12 cellular contexts compared by ENCODE assay signal in the genomic region with DNA sequence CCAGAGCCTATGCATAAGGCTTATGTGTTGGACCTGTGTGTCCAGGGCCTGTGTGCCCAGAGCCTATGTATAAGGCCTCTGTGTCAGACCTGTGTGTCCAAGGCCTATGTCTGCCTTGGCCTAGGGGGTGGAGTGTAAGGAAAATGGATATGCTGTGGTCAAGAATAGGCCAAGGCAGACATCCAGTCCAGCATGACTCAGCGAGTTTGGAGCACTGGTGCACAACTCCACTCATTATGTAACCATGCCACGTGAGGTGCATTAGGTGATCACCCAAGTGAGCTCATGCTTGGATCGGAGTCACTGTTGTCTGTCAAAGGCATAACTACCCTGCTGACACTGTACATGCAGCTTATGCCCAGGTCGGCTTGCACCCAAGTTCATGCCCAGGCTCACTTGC.
DNase-seq lines count a peak whose midpoint lies in the region; ATAC-seq, FAIRE-seq and TF ChIP-seq lines count a peak whose summit lies in the region.
"Had no signal": no experiment of that assay in that cellular context is flagged by ENCODE, and none has a peak within 500 bp of the region (broad histone marks: within the 10 kb centered on the region; RNA-seq: fewer than 3 reads in every experiment).

No MANE protein-coding gene starts in this region.

- TF ChIP-seq CTCF in SK-N-SH (IDR thresholded peaks at IDR 0.05): no peak
- no peak for TF ChIP-seq CTCF in GM12878 (IDR thresholded peaks at IDR 0.05 in 2 of 3, conservative IDR thresholded peaks at IDR 0.05 in 1 of 3; ENCODE audit: control insufficient read depth in 2 of 3, extremely low read depth in 1 of 3, insufficient read depth in 1 of 3, low read depth in 3 of 3, low read length in 3 of 3)
- no peak for TF ChIP-seq CTCF in heart right ventricle (IDR thresholded peaks at IDR 0.05)
- TF ChIP-seq CTCF in ovary (IDR thresholded peaks at IDR 0.05): no peak

- intact Hi-C loops in GM12878 (cut with micrococcal nuclease; ENCODE audit: unreplicated experiment) (no loop called here), heart right ventricle (cut with DNase I) (no loop called here), ovary (cut with DNase I) (no loop called here)

- no peaks in the 10 kb centered on the region for H3K4me1 Mint-ChIP-seq in activated naive CD8-positive, alpha-beta T cell treated with anti-CD3 and anti-CD28 coated beads, Interleukin-2, amount 50 U/mL, for 24 hours

- SMC1A ChIA-PET in GM12878 (lab: Charles Lee; ENCODE audit: uncharacterized antibody, unreplicated experiment): interaction anchor here (0.6 to 1.0 kb wide), 2 partner anchors 14 to 411 kb away, joined by 3 to 4 read pairs; no protein-coding TSS in a partner anchor

- RAD21 ChIA-PET in GM12878 (lab: Charles Lee; ENCODE audit: unreplicated experiment): interaction anchor here (1.1 to 1.2 kb wide), 2 partner anchors 9 to 14 kb away, joined by 3 read pairs; no protein-coding TSS in a partner anchor

- POLR2A ChIA-PET in SK-N-SH (lab: Yijun Ruan, JAX): no interaction called here
- POLR2A ChIA-PET in GM12878 (lab: Charles Lee): interaction anchor here (1.0 kb wide), 1 partner anchor 11 kb away, joined by 3 read pairs; no protein-coding TSS in a partner anchor

- no peak overlapping the region for H3K4me3 Mint-ChIP-seq in activated naive CD8-positive, alpha-beta T cell treated with anti-CD3 and anti-CD28 coated beads, Interleukin-2, amount 50 U/mL, for 24 hours

- H3K4me1 ChIP-seq in SK-N-SH (ENCODE audit: control insufficient read depth in 1 of 2, insufficient read depth in 2 of 2, low read depth in 1 of 2, low read length in 1 of 2) (peaks cover 0 to 6% of the 10 kb centered on the region in 2 experiments; a peak in 2 of 4 replicates), GM12878 (ENCODE audit: control insufficient read depth, insufficient read depth, low read length) (no peaks in the 10 kb centered on the region), heart right ventricle (peaks cover 0 to 21% (median 3%) of the 10 kb centered on the region in 9 donors), ovary (ENCODE audit: insufficient read depth) (no peaks in the 10 kb centered on the region)

- CTCF ChIA-PET in SK-N-SH (lab: Yijun Ruan, JAX): interaction anchor here (1.3 kb wide), 1 partner anchor 367 kb away, joined by 4 read pairs; no protein-coding TSS in a partner anchor
- CTCF ChIA-PET in GM12878 (lab: Yijun Ruan, JAX): no interaction called here

- H3K9me3 ChIP-seq in SK-N-SH (no peaks in the 10 kb centered on the region), GM12878 (replicated peaks; ENCODE audit: control insufficient read depth, insufficient read depth, low read length) (no peaks in the 10 kb centered on the region), heart right ventricle (no peaks in the 10 kb centered on the region), ovary (no peaks in the 10 kb centered on the region)

- H3K9ac ChIP-seq in SK-N-SH: no peak overlapping the region
- no peak overlapping the region for H3K9ac ChIP-seq in GM12878 (ENCODE audit: control insufficient read depth, insufficient read depth, low read length)

- H3F3A ChIP-seq in SK-N-SH (replicated peaks; ENCODE audit: insufficient read depth): no peaks in the 10 kb centered on the region

- H3K27me3 ChIP-seq in SK-N-SH (ENCODE audit: insufficient read depth): no peaks in the 10 kb centered on the region
- H3K27me3 ChIP-seq in GM12878 (replicated peaks in 1 of 2; ENCODE audit: control insufficient read depth in 2 of 2, insufficient read depth in 2 of 2, low read length in 1 of 2): no peaks in the 10 kb centered on the region
- H3K27me3 ChIP-seq in heart right ventricle: no peaks in the 10 kb centered on the region
- H3K27me3 ChIP-seq in ovary: no peaks in the 10 kb centered on the region

- no peaks in the 10 kb centered on the region for H3K36me3 Mint-ChIP-seq in activated naive CD8-positive, alpha-beta T cell treated with anti-CD3 and anti-CD28 coated beads, Interleukin-2, amount 50 U/mL, for 24 hours (ENCODE audit: low read depth)
- H3K36me3 Mint-ChIP-seq: activated naive CD4-positive, alpha-beta T cell treated with anti-CD3 and anti-CD28 coated beads, Interleukin-2, amount 50 U/mL, for 72 hours had no signal

- DNase-seq in SK-N-SH: no peak
- no peak for DNase-seq in GM12878 (ENCODE audit: low read depth, low spot score)
- DNase-seq in heart right ventricle: peak; percentile 17 to 83
- DNase-seq in urothelium cell line (ENCODE audit: low spot score): peak; percentile 32
- no peak for DNase-seq in ovary
- no peak for DNase-seq in activated naive CD8-positive, alpha-beta T cell treated with anti-CD3 and anti-CD28 coated beads, Interleukin-2, amount 50 U/mL, for 24 hours
- DNase-seq: activated CD4-positive, alpha-beta T cell treated with anti-CD3 and anti-CD28 coated beads for 48 hours; retina had no signal

- BruUV-seq in GM12878 (replicated peaks; lab: Mats Ljungman, UMichigan): no TSS peak

- H2AFZ ChIP-seq in SK-N-SH (ENCODE audit: low read depth): no peak overlapping the region
- H2AFZ ChIP-seq in GM12878 (ENCODE audit: control insufficient read depth, low read depth, low read length): no peak overlapping the region

- ATAC-seq in SK-N-SH treated with all-trans-retinoic acid at 6 μM for 48 hours (peak; percentile 52), GM12878 (peak; percentile 46), heart right ventricle (peak; percentile 57 to 96 (median 92)), GM21447 (IDR thresholded peaks at IDR 0.05; ENCODE audit: unreplicated experiment) (no peak)
- no peak for ATAC-seq in activated naive CD8-positive, alpha-beta T cell treated with anti-CD3 and anti-CD28 coated beads, Interleukin-2, amount 50 U/mL, for 24 hours
- ATAC-seq: activated naive CD4-positive, alpha-beta T cell treated with anti-CD3 and anti-CD28 coated beads, Interleukin-2, amount 50 U/mL, for 72 hours had no signal

- no peak for FAIRE-seq in GM12878 (lab: Jason Lieb, UNC)
- FAIRE-seq in urothelium cell line (lab: Jason Lieb, UNC): peak; percentile 86
- FAIRE-seq: A204.1 had no signal

- in situ Hi-C loops in GM12878 (cut with MboI): no loop called here

- H3K36me3 ChIP-seq in SK-N-SH (replicated peaks in 1 of 2; ENCODE audit: control insufficient read depth in 1 of 2, insufficient read depth in 2 of 2, low read length in 1 of 2) (no peaks in the 10 kb centered on the region), GM12878 (ENCODE audit: control insufficient read depth in 2 of 2, insufficient read depth in 2 of 2, low read length in 1 of 2) (no peaks in the 10 kb centered on the region), heart right ventricle (no peaks in the 10 kb centered on the region), ovary (no peaks in the 10 kb centered on the region)

- TF ChIP-seq POLR2A in GM12878 (IDR thresholded peaks at IDR 0.05; ENCODE audit: low read depth, low read length): no peak
- no peak for TF ChIP-seq POLR2A in ovary (IDR thresholded peaks at IDR 0.05)

- no peak overlapping the region for H3K27ac Mint-ChIP-seq in activated naive CD8-positive, alpha-beta T cell treated with anti-CD3 and anti-CD28 coated beads, Interleukin-2, amount 50 U/mL, for 24 hours
- H3K27ac Mint-ChIP-seq: activated naive CD4-positive, alpha-beta T cell treated with anti-CD3 and anti-CD28 coated beads, Interleukin-2, amount 50 U/mL, for 72 hours had no signal

- TF ChIP-seq RAD21 in SK-N-SH (IDR thresholded peaks at IDR 0.05; ENCODE audit: low read length) (no peak), GM12878 (IDR thresholded peaks at IDR 0.05; ENCODE audit: insufficient read depth, low read depth, low read length) (no peak)

- H3K27ac ChIP-seq in SK-N-SH (ENCODE audit: low read depth in 2 of 2, low read length in 1 of 2) (peak overlapping the region in 1 of 2 experiments; percentile 43; a peak in 1 of 4 replicates), GM12878 (ENCODE audit: control insufficient read depth, insufficient read depth) (no peak overlapping the region), heart right ventricle (peak overlapping the region in 5 of 10 donors; percentile 24 to 76 (median 72)), ovary (no peak overlapping the region)

- H3K4me2 ChIP-seq in SK-N-SH (no peak overlapping the region), GM12878 (ENCODE audit: control insufficient read depth, insufficient read depth) (no peak overlapping the region)

- no peaks in the 10 kb centered on the region for H3K27me3 Mint-ChIP-seq in activated naive CD8-positive, alpha-beta T cell treated with anti-CD3 and anti-CD28 coated beads, Interleukin-2, amount 50 U/mL, for 24 hours

- H3K9me2 ChIP-seq in SK-N-SH: no peaks in the 10 kb centered on the region

- no peak overlapping the region for H3K4me3 ChIP-seq in SK-N-SH (ENCODE audit: low read depth in 2 of 2, low read length in 1 of 2)
- no peak overlapping the region for H3K4me3 ChIP-seq in GM12878
- no peak overlapping the region for H3K4me3 ChIP-seq in heart right ventricle
- H3K4me3 ChIP-seq in ovary: no peak overlapping the region

- H4K20me1 ChIP-seq in SK-N-SH (ENCODE audit: insufficient read depth) (no peaks in the 10 kb centered on the region), GM12878 (ENCODE audit: control insufficient read depth, insufficient read depth) (no peaks in the 10 kb centered on the region)

- H3K79me2 ChIP-seq in SK-N-SH (ENCODE audit: insufficient read depth) (no peaks in the 10 kb centered on the region), GM12878 (ENCODE audit: control insufficient read depth, insufficient read depth, low read length) (no peaks in the 10 kb centered on the region)

- WGBS in SK-N-SH (ENCODE audit: low lambda C conversion rate): 95% methylated on average over 4 of the region's 4 CpGs
- WGBS in GM12878 (ENCODE audit: insufficient coverage, insufficient replicate concordance, low lambda C conversion rate, missing lambda C conversion rate): 0% methylated on average over 4 of the region's 4 CpGs
- 78 to 82% methylated on average over 4 of the region's 4 CpGs for WGBS in heart right ventricle, 2 donors
- 91 to 97% (median 96%) methylated on average over 4 of the region's 4 CpGs for WGBS in ovary, 3 donors

- no peaks in the 10 kb centered on the region for H3K9me3 Mint-ChIP-seq in activated naive CD8-positive, alpha-beta T cell treated with anti-CD3 and anti-CD28 coated beads, Interleukin-2, amount 50 U/mL, for 24 hours

- TF ChIP-seq EP300 in SK-N-SH (IDR thresholded peaks at IDR 0.05; ENCODE audit: borderline replicate concordance in 1 of 2, low read depth in 1 of 2, low read length in 1 of 2) (no peak), GM12878 (IDR thresholded peaks at IDR 0.05; ENCODE audit: borderline replicate concordance in 1 of 2, control insufficient read depth in 1 of 2, low read depth in 2 of 2, low read length in 2 of 2) (no peak), ovary (IDR thresholded peaks at IDR 0.05) (no peak)

TF ChIP-seq in SK-N-SH treated with all-trans-retinoic acid at 6 μM for 48 hours, 23 proteins besides CTCF, POLR2A, EP300 and RAD21 (continues in another document):
- TF ChIP-seq OSR1 (CRISPR knock-in tag; IDR thresholded peaks at IDR 0.05) (peak; percentile 94), SNAI2 (CRISPR knock-in tag; IDR thresholded peaks at IDR 0.05) (no peak)

TF ChIP-seq in SK-N-SH, 30 proteins besides CTCF, POLR2A, EP300 and RAD21 (continues in another document):
- no peak for TF ChIP-seq YY1 (IDR thresholded peaks at IDR 0.05; ENCODE audit: low read depth)
- TF ChIP-seq TEAD4 (IDR thresholded peaks at IDR 0.05; ENCODE audit: borderline replicate concordance, insufficient read depth): no peak

TF ChIP-seq in GM12878, 131 proteins besides CTCF, POLR2A, EP300 and RAD21 (continues in another document):
- 0 out of 2 replicates have a peak, but pooled peaks have one; percentile 55 for TF ChIP-seq BACH1 (IDR thresholded peaks at IDR 0.05; ENCODE audit: borderline replicate concordance)

Comparison
In these comparisons a context has a peak if more than half of its experiments do, and no peak if none do; other contexts are left out.
1. ATAC-seq: peak in SK-N-SH treated with all-trans-retinoic acid at 6 μM for 48 hours (single experiment), GM12878 (single experiment) and heart right ventricle (8 of 8); none in activated naive CD8-positive, alpha-beta T cell treated with anti-CD3 and anti-CD28 coated beads, Interleukin-2, amount 50 U/mL, for 24 hours (single experiment) and GM21447 (single experiment).
2. DNase-seq: peak in heart right ventricle (2 of 2) and urothelium cell line (single experiment); none in SK-N-SH (single experiment), GM12878 (single experiment), ovary (0 of 5) and activated naive CD8-positive, alpha-beta T cell treated with anti-CD3 and anti-CD28 coated beads, Interleukin-2, amount 50 U/mL, for 24 hours (single experiment).